ENCODE assay signal across 8 cellular contexts in genomic region chr3:188578579-188579363, GRCh38.
DNase-seq lines count a peak whose midpoint lies in the region; ATAC-seq and TF ChIP-seq lines count a peak whose summit lies in the region.

No MANE protein-coding gene starts in this region.

- no CpG with 5 or more reads among the region's 6 CpGs for WGBS in IMR-90 (ENCODE audit: extremely low coverage in 2 of 2, insufficient read length in 1 of 2), 2 experiments
- WGBS in hepatocyte (ENCODE audit: low lambda C conversion rate, missing lambda C conversion rate): 79% methylated on average over 6 of the region's 6 CpGs

- H4K8ac ChIP-seq in IMR-90 (ENCODE audit: low read depth in 2 of 2, low read length in 2 of 2): peak overlapping the region in 1 of 2 experiments; percentile 76; a peak in 3 of 4 replicates

- H3K36me3 ChIP-seq in IMR-90 (ENCODE audit: control insufficient read depth, insufficient read depth, low read length) (peaks cover 1% of the 10 kb centered on the region; the same call in 1 of the 2 replicates), hepatocyte (replicated peaks; ENCODE audit: insufficient read depth, low read depth) (no peaks in the 10 kb centered on the region), HAP-1 (replicated peaks) (no peaks in the 10 kb centered on the region)

- peaks cover 48 to 71% of the 10 kb centered on the region in 2 experiments for H3K79me1 ChIP-seq in IMR-90 (ENCODE audit: low read depth in 1 of 2, low read length in 2 of 2)

- ATAC-seq in IMR-90 (ENCODE audit: low read depth): peak; percentile 82

- H3K4ac ChIP-seq in IMR-90 (ENCODE audit: low read depth, low read length): peak overlapping the region; percentile 78

- CTCF ChIA-PET in IMR-90 (lab: Yijun Ruan, JAX): interaction anchor here (0.6 to 1.0 kb wide), 2 partner anchors 383 to 838 kb away, joined by 3 to 4 read pairs; no protein-coding TSS in a partner anchor

- peak overlapping the region; percentile 43 for H2BK120ac ChIP-seq in IMR-90 (ENCODE audit: low read depth, low read length)

- H3K9me1 ChIP-seq in IMR-90 (ENCODE audit: insufficient read depth, low read length): peaks cover 3% of the 10 kb centered on the region; the same call in 1 of the 2 replicates

- peak overlapping the region; percentile 50 for H2BK20ac ChIP-seq in IMR-90 (ENCODE audit: low read depth, low read length)

- H3K4me2 ChIP-seq in IMR-90 (ENCODE audit: low read depth, low read length) (peak overlapping the region; percentile 64), hepatocyte (no peak overlapping the region)

- no peaks in the 10 kb centered on the region for H3K9me3 ChIP-seq in IMR-90 (ENCODE audit: control insufficient read depth, insufficient read depth, low read length)
- H3K9me3 ChIP-seq in hepatocyte (ENCODE audit: low read depth): no peaks in the 10 kb centered on the region
- no peaks in the 10 kb centered on the region for H3K9me3 ChIP-seq in HAP-1

- H2AFZ ChIP-seq in IMR-90 (replicated peaks; ENCODE audit: low read length, poor library complexity): peak overlapping the region; percentile 72
- no peak overlapping the region for H2AFZ ChIP-seq in hepatocyte

- POLR2A ChIA-PET in IMR-90 (lab: Charles Lee; ENCODE audit: unreplicated experiment): no interaction called here

- TF ChIP-seq POLR2A in IMR-90 (IDR thresholded peaks at IDR 0.05; ENCODE audit: low read depth, low read length) (no peak), erythroblast (IDR thresholded peaks at IDR 0.05; ENCODE audit: low read length) (no peak)

- TF ChIP-seq RAD21 in IMR-90 (IDR thresholded peaks at IDR 0.05; ENCODE audit: low read length): no peak

- peak overlapping the region; percentile 91 for H4K5ac ChIP-seq in IMR-90 (ENCODE audit: low read depth, low read length)

- H3K27me3 ChIP-seq in IMR-90 (ENCODE audit: control insufficient read depth, insufficient read depth, low read length) (no peaks in the 10 kb centered on the region), hepatocyte (no peaks in the 10 kb centered on the region), HAP-1 (ENCODE audit: low read depth) (no peaks in the 10 kb centered on the region)

- H4K20me1 ChIP-seq in IMR-90 (ENCODE audit: insufficient read depth, low read length) (0 out of 2 replicates have a peak, but pooled peaks cover 5% of the 10 kb centered on the region), hepatocyte (ENCODE audit: insufficient read depth, poor library complexity, severe bottlenecking) (no peaks in the 10 kb centered on the region)

- H3K27ac ChIP-seq in IMR-90 (ENCODE audit: insufficient read depth, low read length) (peak overlapping the region; percentile 66; the same call in 1 of the 2 replicates), hepatocyte (no peak overlapping the region)

- H2AK9ac ChIP-seq in IMR-90 (replicated peaks; ENCODE audit: low read depth, low read length, poor library complexity): no peak overlapping the region

- in situ Hi-C loops in ACHN (cut with HindIII; ENCODE audit: low pct_ligation_motif_present, low pct_unique_long_range_greater_than_20kb, low sequenced_read_pairs) (no loop called here), IMR-90 (cut with MboI; ENCODE audit: low sequenced_read_pairs) (no loop called here), HAP-1 (cut with MboI; ENCODE audit: low sequenced_read_pairs) (no loop called here)

- no peak overlapping the region; the same call in 2 of the 3 replicates for H2BK15ac ChIP-seq in IMR-90 (ENCODE audit: low read depth, low read length)

- peak overlapping the region; percentile 75 for H4K91ac ChIP-seq in IMR-90 (ENCODE audit: insufficient read depth, low read depth, low read length)

- peak overlapping the region; percentile 23; the same call in 1 of the 2 replicates for H3K14ac ChIP-seq in IMR-90 (replicated peaks; ENCODE audit: low read depth, low read length)

- H3K18ac ChIP-seq in IMR-90 (ENCODE audit: low read depth, low read length): peak overlapping the region; percentile 83

- H3K4me3 ChIP-seq in IMR-90 (ENCODE audit: insufficient read depth, low read depth, low read length) (no peak overlapping the region), hepatocyte (no peak overlapping the region), HAP-1 (no peak overlapping the region)

- H3K56ac ChIP-seq in IMR-90 (ENCODE audit: extremely low read depth, insufficient read depth, low read length): peak overlapping the region; percentile 34

- H3K4me1 ChIP-seq in IMR-90 (ENCODE audit: control insufficient read depth, insufficient read depth, low read length) (peaks cover 12% of the 10 kb centered on the region), hepatocyte (ENCODE audit: insufficient read depth) (peaks cover 7% of the 10 kb centered on the region), HAP-1 (no peaks in the 10 kb centered on the region)

- dilution Hi-C loops in IMR-90 (cut with HindIII; ENCODE audit: low sequenced_read_pairs, unreplicated experiment): no loop called here

- peak overlapping the region; percentile 54 for H2AK5ac ChIP-seq in IMR-90 (ENCODE audit: low read depth, low read length)

- DNase-seq in ACHN (peak; percentile 40), IMR-90 (peak; percentile 91), cerebellar cortex (ENCODE audit: low spot score) (peak; percentile 39), mucosa of gallbladder (ENCODE audit: low spot score) (peak; percentile 45), hepatocyte (ENCODE audit: low spot score) (no peak), HAP-1 (ENCODE audit: low spot score in 2 of 2) (no peak), cortex of kidney (lab: John Stamatoyannopoulos, UW) (no peak), erythroblast (lab: John Stamatoyannopoulos, UW) (no peak)

- TF ChIP-seq CTCF in IMR-90 (conservative IDR thresholded peaks at IDR 0.05; ENCODE audit: low read depth, low read length) (no peak), hepatocyte (IDR thresholded peaks at IDR 0.05; ENCODE audit: poor library complexity) (no peak)

- peak overlapping the region; percentile 82 for H2BK5ac ChIP-seq in IMR-90 (ENCODE audit: low read depth, low read length, poor library complexity, severe bottlenecking)

- peak overlapping the region; percentile 7; the same call in 1 of the 2 replicates for H3K9ac ChIP-seq in IMR-90 (ENCODE audit: low read depth, low read length)

- no peaks in the 10 kb centered on the region for H3K9me2 ChIP-seq in hepatocyte (replicated peaks; ENCODE audit: insufficient read depth)

- no peaks in the 10 kb centered on the region for H3K79me2 ChIP-seq in hepatocyte

- H3K23ac ChIP-seq in IMR-90 (ENCODE audit: low read depth, low read length): peak overlapping the region; percentile 21; the same call in 1 of the 2 replicates

- BruUV-seq in IMR-90 (replicated peaks; lab: Mats Ljungman, UMichigan): no TSS peak

- intact Hi-C loops in IMR-90 (cut with micrococcal nuclease): loop anchor here (1.0 kb wide), 1 partner anchor 7 kb away; no protein-coding TSS in a partner anchor

TF ChIP-seq in IMR-90, 13 proteins besides CTCF, POLR2A, EP300 and RAD21:
- peak; percentile 88 for TF ChIP-seq USF2 (IDR thresholded peaks at IDR 0.05; ENCODE audit: low read depth, low read length)
- TF ChIP-seq FOS (IDR thresholded peaks at IDR 0.05; ENCODE audit: low read depth, low read length): no peak
- no peak for TF ChIP-seq NFE2L2 (IDR thresholded peaks at IDR 0.05; ENCODE audit: low read depth, low read length)
- no peak for TF ChIP-seq RFX5 (IDR thresholded peaks at IDR 0.05; ENCODE audit: low read depth, low read length)
- no peak for TF ChIP-seq MAFK (IDR thresholded peaks at IDR 0.05; ENCODE audit: low read depth, low read length)
- TF ChIP-seq SMC3 (IDR thresholded peaks at IDR 0.05; ENCODE audit: low read depth, low read length): no peak
- TF ChIP-seq MAZ (IDR thresholded peaks at IDR 0.05; ENCODE audit: borderline replicate concordance, low read depth, low read length): no peak
- TF ChIP-seq MXI1 (IDR thresholded peaks at IDR 0.05; ENCODE audit: borderline replicate concordance, low read depth, low read length): 0 out of 2 replicates have a peak, but pooled peaks have one; percentile 15
- no peak for TF ChIP-seq ELK1 (IDR thresholded peaks at IDR 0.05; ENCODE audit: borderline replicate concordance, low read depth, low read length)
- TF ChIP-seq CHD1 (IDR thresholded peaks at IDR 0.05; ENCODE audit: low read depth, low read length): no peak
- TF ChIP-seq CEBPB (IDR thresholded peaks at IDR 0.05; ENCODE audit: low read depth, low read length): 0 out of 2 replicates have a peak, but pooled peaks have one; percentile 5
- TF ChIP-seq RCOR1 (IDR thresholded peaks at IDR 0.05; ENCODE audit: insufficient replicate concordance, low read length): no peak
- TF ChIP-seq BHLHE40 (IDR thresholded peaks at IDR 0.05; ENCODE audit: low read depth, low read length): peak; percentile 84

Comparison
In these comparisons a context has a peak if more than half of its experiments do, and no peak if none do; other contexts are left out.
1. DNase-seq: peak in ACHN (single experiment), IMR-90 (single experiment), cerebellar cortex (single experiment) and mucosa of gallbladder (single experiment); none in hepatocyte (single experiment), HAP-1 (0 of 2), cortex of kidney (single experiment) and erythroblast (0 of 2).